17 cellular contexts compared by ENCODE assay signal in the genomic region with DNA sequence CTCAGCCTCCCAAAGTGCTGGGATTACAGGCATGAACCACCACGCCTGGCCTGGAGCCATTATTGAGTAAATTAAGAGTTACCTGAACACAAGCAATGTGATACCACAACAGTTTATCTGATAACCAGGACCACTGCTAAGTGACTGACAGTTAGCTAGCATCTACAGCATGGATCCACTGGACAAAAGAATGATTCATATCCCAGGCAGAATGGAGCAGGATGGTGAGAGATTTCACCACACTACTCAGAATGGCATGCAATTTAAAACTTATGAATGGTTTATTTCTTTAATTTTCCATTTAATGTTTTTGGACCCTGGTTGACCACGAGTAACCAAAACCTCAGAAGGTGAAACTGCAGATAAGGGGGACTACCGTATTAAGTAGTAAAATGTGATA.
"Had no signal": no experiment of that assay in that cellular context is flagged by ENCODE, and none has a peak within 500 bp of the region (broad histone marks: within the 10 kb centered on the region; RNA-seq: fewer than 3 reads in every experiment).

No MANE protein-coding gene starts in this region.

- H3K27ac ChIP-seq: brain microvascular endothelial cell, coronary artery, esophagus squamous epithelium, hepatocyte, lower lobe of right lung, neutrophil, pancreas had no signal

- H3K36me3 ChIP-seq: brain microvascular endothelial cell, lower lobe of right lung, pancreas had no signal

- H3K27me3 ChIP-seq: brain microvascular endothelial cell, esophagus squamous epithelium, hepatocyte, neutrophil, pancreas had no signal

- H3K4me3 ChIP-seq: coronary artery, esophagus squamous epithelium, hepatocyte, lower lobe of right lung, pancreas had no signal

- ATAC-seq: activated CD4-positive, alpha-beta T cell treated with anti-CD3 and anti-CD28 coated beads for 36 hours; lower lobe of right lung; sciatic nerve; stimulated activated naive B cell treated with anti-CD40 and anti-IgM and Interleukin-4, amounts not matched to agents 10 μg/mL and 1 μg/mL and 100 μg/mL, for 72 hours; WTC11 had no signal

- DNase-seq: activated CD4-positive, alpha-beta memory T cell treated with anti-CD3 and anti-CD28 coated beads for 36 hours; activated CD4-positive, alpha-beta T cell treated with anti-CD3 and anti-CD28 coated beads for 36 hours; activated naive CD4-positive, alpha-beta T cell; activated naive CD8-positive, alpha-beta T cell treated with anti-CD3 and anti-CD28 coated beads, Interleukin-2, amount 10 ng/mL, durations not matched to agents 7 days and 5 days; activated T-cell treated with anti-CD3 and anti-CD28 coated beads for 4 hours; anterior cingulate cortex; brain microvascular endothelial cell; esophagus squamous epithelium; lower lobe of right lung; natural killer cell; pancreas; stimulated activated naive B cell treated with anti-CD40 and anti-IgM and Interleukin-4, amounts not matched to agents 10 μg/mL and 1 μg/mL and 100 μg/mL, for 72 hours had no signal

- H3K9me3 ChIP-seq: esophagus squamous epithelium, lower lobe of right lung, neutrophil, pancreas had no signal
